ENCODE assay signal across 22 cellular contexts in genomic region chr22:28730146-28730545, GRCh38.
DNase-seq lines count a peak whose midpoint lies in the region; ATAC-seq and TF ChIP-seq lines count a peak whose summit lies in the region.
"Had no signal": no experiment of that assay in that cellular context is flagged by ENCODE, and none has a peak within 500 bp of the region (broad histone marks: within the 10 kb centered on the region; RNA-seq: fewer than 3 reads in every experiment).

No MANE protein-coding gene starts in this region.

- ATAC-seq in GM21360 (IDR thresholded peaks at IDR 0.05; ENCODE audit: unreplicated experiment) (no peak), GM21723 (IDR thresholded peaks at IDR 0.05; ENCODE audit: unreplicated experiment) (no peak)
- ATAC-seq: PC-3 had no signal

- no peak overlapping the region for H2AFZ ChIP-seq in ACC112 (ENCODE audit: low read length, unreplicated experiment)

- H4K20me1 ChIP-seq in BLaER1, result peaks cover 51% of the 10 kb centered on the region

- H3K36me3 ChIP-seq in ACC112 (ENCODE audit: insufficient read depth, low read length), result no peaks in the 10 kb centered on the region
- peaks cover 72% of the 10 kb centered on the region for H3K36me3 ChIP-seq in BLaER1

- DNase-seq in RWPE1 (ENCODE audit: low spot score), result no peak
- no peak for DNase-seq in nephron progenitor cell
- no peak for DNase-seq in head of caudate nucleus
- DNase-seq in GM10248 (ENCODE audit: extremely low spot score), result no peak
- DNase-seq: AML-193; Caco-2; CD4-positive, alpha-beta T cell; DMS153; GDM1; IMR-90; MG63; NCI-H1048; NCI-H1436; NCI-H1930; NCI-H226; NCI-H524 treated with DMSO at 0.1 percent for 48 hours; PC-3 had no signal

- H3K79me2 ChIP-seq in ACC112 (ENCODE audit: control insufficient read depth, insufficient read depth, low read length, unreplicated experiment), result peaks cover 2% of the 10 kb centered on the region

- no peaks in the 10 kb centered on the region for H3K27me3 Mint-ChIP-seq in nephron progenitor cell (ENCODE audit: low read depth, poor library complexity)
- H3K27me3 Mint-ChIP-seq: CD4-positive, alpha-beta T cell had no signal

- intact Hi-C loops in head of caudate nucleus (cut with DNase I), result no loop called here

- H3K36me3 Mint-ChIP-seq in nephron progenitor cell (ENCODE audit: low read depth), result peaks cover 62% of the 10 kb centered on the region

- H3K9me3 ChIP-seq in BLaER1, result no peaks in the 10 kb centered on the region
- H3K9me3 ChIP-seq: Caco-2, MG63 had no signal

- no peak overlapping the region for H3K4me3 ChIP-seq in ACC112 (ENCODE audit: low read depth, low read length)
- no peak overlapping the region for H3K4me3 ChIP-seq in BLaER1
- H3K4me3 ChIP-seq: MG63 had no signal

- CTCF ChIA-PET in RWPE1 (lab: Yijun Ruan, JAX) (interaction anchor here (0.6 to 0.7 kb wide), 2 partner anchors 55 to 690 kb away, joined by 3 to 7 read pairs; no protein-coding TSS in a partner anchor), GM10248 (lab: Yijun Ruan, JAX) (interaction anchor here (1.4 kb wide), 1 partner anchor 129 kb away, joined by 5 read pairs; no protein-coding TSS in a partner anchor)

- no peaks in the 10 kb centered on the region for H3K9me3 Mint-ChIP-seq in nephron progenitor cell
- H3K9me3 Mint-ChIP-seq: CD4-positive, alpha-beta T cell had no signal

- H3K4me1 ChIP-seq in ACC112 (ENCODE audit: control insufficient read depth, insufficient read depth, low read length, unreplicated experiment) (peaks cover 9% of the 10 kb centered on the region), BLaER1 (peaks cover 18% of the 10 kb centered on the region)
- H3K4me1 ChIP-seq: Caco-2 had no signal

- H3K27ac Mint-ChIP-seq in nephron progenitor cell, result peak overlapping the region; percentile 84
- H3K27ac Mint-ChIP-seq: CD4-positive, alpha-beta T cell had no signal

- H3K27me3 ChIP-seq in ACC112 (ENCODE audit: insufficient read depth, low read length) (no peaks in the 10 kb centered on the region), BLaER1 (no peaks in the 10 kb centered on the region)
- H3K27me3 ChIP-seq: MG63 had no signal

- H3K4me2 ChIP-seq in BLaER1, result peak overlapping the region; percentile 81

- H3K4me3 Mint-ChIP-seq in nephron progenitor cell, result no peak overlapping the region
- H3K4me3 Mint-ChIP-seq: CD4-positive, alpha-beta T cell had no signal

- peaks cover 21% of the 10 kb centered on the region for H3K4me1 Mint-ChIP-seq in nephron progenitor cell

- H3K9ac ChIP-seq in BLaER1, result no peak overlapping the region

- H3K27ac ChIP-seq in ACC112 (ENCODE audit: low read depth, low read length), result peak overlapping the region; percentile 50; the same call in 1 of the 2 replicates
- H3K27ac ChIP-seq in BLaER1, result no peak overlapping the region
- H3K27ac ChIP-seq in RWPE1, result peak overlapping the region; percentile 58
- H3K27ac ChIP-seq: HL-60 had no signal

- POLR2A ChIA-PET in RWPE1 (lab: Yijun Ruan, JAX; ENCODE audit: low non-redundant PET), result no interaction called here
- POLR2A ChIA-PET in GM10248 (lab: Yijun Ruan, JAX), result interaction anchor here (0.7 to 0.9 kb wide), 2 partner anchors 14 to 70 kb away, joined by 3 to 9 read pairs; partner anchors contain the start of gene XBP1

- TF ChIP-seq CTCF in RWPE1 (conservative IDR thresholded peaks at IDR 0.05; ENCODE audit: low read depth), result no peak
- TF ChIP-seq CTCF in nephron progenitor cell (IDR thresholded peaks at IDR 0.05), result no peak
- no peak for TF ChIP-seq CTCF in GM10248 (IDR thresholded peaks at IDR 0.05; ENCODE audit: control extremely low read depth, extremely low read depth, low read depth, missing control alignments)
